ENCODE assay signal across 7 cellular contexts in the genomic region with DNA sequence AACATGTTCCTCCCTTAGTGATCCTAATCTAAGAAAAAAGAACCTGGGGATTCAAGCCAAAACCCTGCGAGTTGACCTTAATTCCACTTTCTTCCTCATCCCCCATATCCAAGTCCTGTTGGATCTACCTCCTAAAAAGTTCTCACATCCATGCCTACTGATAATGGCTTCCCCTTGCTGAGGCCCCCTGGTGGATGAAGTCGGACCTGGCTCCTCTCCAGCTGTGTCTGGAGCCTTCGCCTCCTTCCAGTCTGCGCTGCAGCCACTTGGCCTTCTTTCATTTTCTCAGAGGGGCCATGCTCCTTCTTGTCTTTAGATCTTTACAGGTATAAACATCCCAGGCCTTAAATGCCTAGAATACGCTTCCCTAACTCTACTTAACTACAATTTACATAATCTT. TPM values are rescaled to one million over a fixed set of nuclear protein-coding genes. Genes with fewer than 3 reads are reported as not detected.
A peak's percentile ranks its signal among the peaks of the same experiment; 100 is the strongest.
DNase-seq lines count a peak whose midpoint lies in the region; ATAC-seq and TF ChIP-seq lines count a peak whose summit lies in the region.

No MANE protein-coding gene starts in this region.

- CTCF ChIA-PET in HEK293T (lab: Yijun Ruan, JAX): interaction anchor here (1.1 kb wide), 1 partner anchor 102 kb away, joined by 5 read pairs; no protein-coding TSS in a partner anchor

- POLR2A ChIA-PET in HEK293T (lab: Yijun Ruan, JAX): no interaction called here

- TF ChIP-seq POLR2A in gastroesophageal sphincter (IDR thresholded peaks at IDR 0.05): no peak

- H3K9me3 ChIP-seq in RWPE2 (ENCODE audit: severe bottlenecking): no peaks in the 10 kb centered on the region
- no peaks in the 10 kb centered on the region for H3K9me3 ChIP-seq in gastroesophageal sphincter

- H3K4me1 ChIP-seq in RWPE2 (ENCODE audit: insufficient read depth, poor library complexity, severe bottlenecking) (no peaks in the 10 kb centered on the region), gastroesophageal sphincter (peaks cover 5 to 43% (median 6%) of the 10 kb centered on the region in 3 donors)

- DNase-seq in EH (ENCODE audit: low read depth) (peak; percentile 59), HEK293T (ENCODE audit: extremely low spot score) (peak; percentile 71), RWPE2 (ENCODE audit: low spot score) (no peak)
- DNase-seq in stimulated activated CD8-positive, alpha-beta memory T cell treated with anti-CD3 and anti-CD28 coated beads, Interleukin-4, amount 100 ng/mL, for 48 hours: peak; percentile 50
- no peak for DNase-seq in NK-92 treated with Interleukin-12 subunit alpha and Interleukin-12 subunit beta, amount 100 ng/mL, for 24 hours (lab: John Stamatoyannopoulos, UW)

- no peak overlapping the region for H3K4me3 ChIP-seq in RWPE2 (ENCODE audit: severe bottlenecking)
- no peak overlapping the region for H3K4me3 ChIP-seq in gastroesophageal sphincter

- TF ChIP-seq CTCF in RWPE2 (IDR thresholded peaks at IDR 0.05; ENCODE audit: poor library complexity, severe bottlenecking) (peak; percentile 40), gastroesophageal sphincter (IDR thresholded peaks at IDR 0.05) (peak in 3 of 4 experiments; percentile 21 to 48 (median 28))

- no peaks in the 10 kb centered on the region for H3K27me3 ChIP-seq in RWPE2 (ENCODE audit: insufficient read depth, poor library complexity, severe bottlenecking)
- no peaks in the 10 kb centered on the region for H3K27me3 ChIP-seq in gastroesophageal sphincter

- TF ChIP-seq EP300 in gastroesophageal sphincter (IDR thresholded peaks at IDR 0.05): no peak

- WGBS in gastroesophageal sphincter (ENCODE audit: low coverage in 1 of 2), 2 donors: 54 to 67% methylated on average over 4 to 5 of the region's 5 CpGs

- H3K27ac ChIP-seq in RWPE2 (ENCODE audit: poor library complexity, severe bottlenecking): no peak overlapping the region
- peak overlapping the region in 1 of 4 donors; percentile 35 for H3K27ac ChIP-seq in gastroesophageal sphincter

- H3K36me3 ChIP-seq in RWPE2 (ENCODE audit: low read depth) (no peaks in the 10 kb centered on the region), gastroesophageal sphincter (no peaks in the 10 kb centered on the region)

- no peak for ATAC-seq in RWPE2 (ENCODE audit: low read depth)
- ATAC-seq in gastroesophageal sphincter: peak; percentile 53
- ATAC-seq in GM21717 (IDR thresholded peaks at IDR 0.05; ENCODE audit: unreplicated experiment): no peak

TF ChIP-seq in HEK293T, 16 proteins besides CTCF, POLR2A, EP300 and RAD21:
- no peak for TF ChIP-seq ZNF384 (IDR thresholded peaks at IDR 0.05)

RNA-seq across cellular contexts. Expression of a gene that starts 8.1 kb away (rescaled TPM):
- 10 to 100 TPM; 17.2 to 28.8 (median 21.7) TPM for total RNA-seq in gastroesophageal sphincter

Comparison
In these comparisons a context has a peak if more than half of its experiments do, and no peak if none do; other contexts are left out.
1. DNase-seq: peak in EH (single experiment), HEK293T (single experiment) and stimulated activated CD8-positive, alpha-beta memory T cell treated with anti-CD3 and anti-CD28 coated beads, Interleukin-4, amount 100 ng/mL, for 48 hours (single experiment); none in RWPE2 (single experiment) and NK-92 treated with Interleukin-12 subunit alpha and Interleukin-12 subunit beta, amount 100 ng/mL, for 24 hours (single experiment).